ENCODE assay signal across 15 cellular contexts in the genomic region with DNA sequence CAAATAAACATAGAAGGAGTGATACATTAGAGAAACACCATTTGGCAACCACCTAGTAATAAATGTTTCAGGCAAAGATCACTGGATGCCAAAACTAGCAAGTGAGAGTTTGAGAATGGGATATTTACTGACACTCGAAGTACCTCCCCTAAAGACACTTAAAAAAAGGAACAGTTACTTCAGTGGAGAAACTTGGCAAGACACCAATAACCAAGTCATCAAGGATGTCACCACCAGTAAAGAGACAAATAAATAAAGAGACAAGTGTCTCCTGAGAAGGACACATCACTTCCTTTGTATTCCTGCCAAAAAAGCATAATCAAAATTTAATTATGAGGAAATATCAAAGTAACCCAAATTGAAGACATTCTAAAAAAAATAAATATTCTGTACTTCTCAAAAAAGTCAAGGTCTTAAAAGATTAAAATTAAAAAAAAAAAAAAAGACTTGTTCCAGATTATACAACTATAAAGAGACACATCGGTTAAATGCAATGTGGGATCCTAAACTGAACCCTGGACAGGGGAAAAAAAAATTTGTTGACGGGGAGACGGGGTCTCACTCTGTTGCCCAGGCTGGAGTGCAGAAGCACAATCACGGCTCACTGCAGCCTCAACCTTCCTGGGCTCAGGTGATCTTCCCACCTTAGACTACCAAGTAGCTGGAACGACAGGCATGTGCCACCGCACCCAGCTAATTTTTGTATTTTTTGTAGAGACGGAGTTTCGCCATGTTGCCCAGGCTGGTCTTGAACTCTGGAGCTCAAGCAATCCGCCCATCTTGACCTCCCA. TPM values are rescaled to one million over a fixed set of nuclear protein-coding genes. Genes with fewer than 3 reads are reported as not detected.
DNase-seq lines count a peak whose midpoint lies in the region; ATAC-seq, FAIRE-seq and TF ChIP-seq lines count a peak whose summit lies in the region.
"Had no signal": no experiment of that assay in that cellular context is flagged by ENCODE, and none has a peak within 500 bp of the region (broad histone marks: within the 10 kb centered on the region; RNA-seq: fewer than 3 reads in every experiment).

No MANE protein-coding gene starts in this region.

- DNase-seq in right lobe of liver (no peak), HepG2 (ENCODE audit: low spot score) (no peak), NCI-H2196 (lab: John Stamatoyannopoulos, UW; ENCODE audit: unreplicated experiment) (peak; percentile 83), fibroblast of pulmonary artery (ENCODE audit: low read depth) (peak; percentile 29), NCI-H345 treated with DMSO at 0.1 percent for 48 hours (lab: John Stamatoyannopoulos, UW; ENCODE audit: unreplicated experiment) (no peak), ureter (ENCODE audit: low spot score) (no peak)
- no peak for DNase-seq in central memory CD4-positive, alpha-beta T cell
- no peak for DNase-seq in activated CD8-positive, alpha-beta memory T cell treated with anti-CD3 and anti-CD28 coated beads for 24 hours
- DNase-seq: activated CD4-positive, CD25-positive, alpha-beta regulatory T cell; GOT3; naive B cell; SHP77 treated with DMSO at 0.1 percent for 48 hours; transverse colon had no signal

- H3K27me3 ChIP-seq in right lobe of liver, result no peaks in the 10 kb centered on the region
- H3K27me3 ChIP-seq in HepG2 (ENCODE audit: control insufficient read depth in 1 of 2, insufficient read depth in 2 of 2, low read length in 2 of 2), result no peaks in the 10 kb centered on the region
- H3K27me3 ChIP-seq: body of pancreas, transverse colon had no signal

- ATAC-seq in right lobe of liver (peak; percentile 18 to 60 (median 49)), HepG2 (no peak)
- ATAC-seq: body of pancreas had no signal

- intact Hi-C loops in right lobe of liver (cut with DNase I) (no loop called here), HepG2 (cut with micrococcal nuclease; ENCODE audit: unreplicated experiment) (no loop called here)

- no peak for FAIRE-seq in HepG2 (lab: Jason Lieb, UNC)

- 82% methylated on average over 9 of the region's 10 CpGs for WGBS in right lobe of liver (ENCODE audit: insufficient coverage, low coverage, low lambda C conversion rate, missing lambda C conversion rate)
- 96% methylated on average over 10 of the region's 10 CpGs for WGBS in HepG2 (ENCODE audit: low lambda C conversion rate)

- TF ChIP-seq EP300 in HepG2 (IDR thresholded peaks at IDR 0.05; ENCODE audit: low read depth in 2 of 2, low read length in 2 of 2) (no peak), HepG2 (CRISPR knock-in tag; IDR thresholded peaks at IDR 0.05; ENCODE audit: borderline replicate concordance) (no peak)

- BruUV-seq in HepG2 (replicated peaks; lab: Mats Ljungman, UMichigan), result no TSS peak

- H2AFZ ChIP-seq in HepG2 (ENCODE audit: low read length), result no peak overlapping the region

- CTCF ChIA-PET in HepG2 (lab: Yijun Ruan, JAX; ENCODE audit: low intra/inter-chr PET ratio, low total read pairs), result no interaction called here

- TF ChIP-seq CTCF in right lobe of liver (IDR thresholded peaks at IDR 0.05) (no peak), HepG2 (CRISPR knock-in tag; IDR thresholded peaks at IDR 0.05) (no peak), fibroblast of pulmonary artery (IDR thresholded peaks at IDR 0.05; ENCODE audit: low read length, missing control alignments) (no peak)

- peaks cover 0 to 4% (median 0%) of the 10 kb centered on the region in 4 donors for H3K36me3 ChIP-seq in right lobe of liver
- H3K36me3 ChIP-seq in HepG2 (replicated peaks in 1 of 2; ENCODE audit: control insufficient read depth in 1 of 2, insufficient read depth in 2 of 2, low read length in 2 of 2), result peaks cover 7 to 34% of the 10 kb centered on the region in 2 experiments; a peak in 4 of 5 replicates

- no peaks in the 10 kb centered on the region for H3K9me3 ChIP-seq in right lobe of liver
- no peaks in the 10 kb centered on the region for H3K9me3 ChIP-seq in HepG2 (ENCODE audit: low read length)
- H3K9me3 ChIP-seq: body of pancreas, transverse colon had no signal

- H3K27ac ChIP-seq in right lobe of liver, result no peak overlapping the region
- H3K27ac ChIP-seq in HepG2 (ENCODE audit: extremely low read length, insufficient read depth, low read length), result no peak overlapping the region
- H3K27ac ChIP-seq: body of pancreas, skin epidermis, transverse colon had no signal

- H3K4me1 ChIP-seq in right lobe of liver (peaks cover 0 to 4% (median 2%) of the 10 kb centered on the region in 4 donors), HepG2 (ENCODE audit: insufficient read depth, low read length) (peaks cover 23% of the 10 kb centered on the region)
- H3K4me1 ChIP-seq: body of pancreas, transverse colon had no signal

- H3K4me2 ChIP-seq in HepG2 (ENCODE audit: low read depth, low read length), result no peak overlapping the region

- in situ Hi-C loops in HepG2 (cut with HindIII; ENCODE audit: extremely low pct_ligation_motif_present, low pct_unique_long_range_greater_than_20kb), result no loop called here

- no peak for TF ChIP-seq POLR2A in right lobe of liver (IDR thresholded peaks at IDR 0.05)
- TF ChIP-seq POLR2A in HepG2 (IDR thresholded peaks at IDR 0.05; ENCODE audit: insufficient read depth in 1 of 2, low read depth in 2 of 2, low read length in 2 of 2), result no peak

- H3K4me3 ChIP-seq in right lobe of liver, result no peak overlapping the region
- H3K4me3 ChIP-seq in HepG2 (replicated peaks in 1 of 3; ENCODE audit: insufficient read depth in 1 of 3, low read depth in 2 of 3, low read length in 3 of 3), result no peak overlapping the region
- no peak overlapping the region for H3K4me3 ChIP-seq in fibroblast of pulmonary artery (replicated peaks; ENCODE audit: low read depth, low read length)
- H3K4me3 ChIP-seq: body of pancreas, skin epidermis, transverse colon had no signal

- POLR2A ChIA-PET in HepG2 (lab: Yijun Ruan, JAX), result no interaction called here

- H4K20me1 ChIP-seq in HepG2 (ENCODE audit: insufficient read depth, low read length), result no peaks in the 10 kb centered on the region

- H3K79me2 ChIP-seq in HepG2 (ENCODE audit: insufficient read depth, low read length), result no peaks in the 10 kb centered on the region

- H3K9ac ChIP-seq in HepG2 (ENCODE audit: insufficient read depth, low read depth, low read length), result no peak overlapping the region

- TF ChIP-seq RAD21 in HepG2 (CRISPR knock-in tag; IDR thresholded peaks at IDR 0.05), result no peak

RNA-seq across cellular contexts. Expression of gene TM7SF3, which starts 26.4 kb away (rescaled TPM):
- total RNA-seq in right lobe of liver (10 to 100 TPM; 38.4 to 75.1 (median 62.8) TPM), HepG2 (2016; rRNA removed; fragmentation: Illumina TruSeq; extraction: Trizol) (94.4 and 116 TPM in 2 replicates), ureter (92.9 TPM)
- total RNA-seq in HepG2 (2016; cell fraction: cytosol; rRNA removed; fragmentation: Illumina TruSeq; extraction: Trizol; ENCODE audit: low read depth), result 60.4 and 62.2 TPM in 2 replicates
- total RNA-seq in HepG2 (2016; cell fraction: insoluble cytoplasmic fraction; rRNA removed; fragmentation: Illumina TruSeq; extraction: Trizol), result 97.5 and 107 TPM in 2 replicates
- 107 and 119 TPM in 2 replicates for total RNA-seq in HepG2 (2016; cell fraction: membrane; rRNA removed; fragmentation: Illumina TruSeq; extraction: Trizol)
- 83.7 and 117 TPM in 2 replicates for total RNA-seq in HepG2 (2016; cell fraction: nucleus; rRNA removed; fragmentation: Illumina TruSeq; extraction: Trizol)
- 92.4 and 142 TPM in 2 replicates for polyA plus RNA-seq in HepG2 (2011; rRNA removed)
- 69.7 and 91.0 TPM in 2 replicates for polyA plus RNA-seq in HepG2 (2011; cell fraction: cytosol; rRNA removed)
- polyA plus RNA-seq in HepG2 (2011; cell fraction: nucleus; rRNA removed), result 57.6 and 67.7 TPM in 2 replicates
- 42.4 and 42.9 TPM in 2 replicates for polyA plus RNA-seq in HepG2 (2012)
- polyA plus RNA-seq in HepG2 (2016; cell fraction: cytosol; fragmentation: Illumina TruSeq; extraction: Trizol; ENCODE audit: low read depth), result 50.6 and 52.5 TPM in 2 replicates
- polyA plus RNA-seq in HepG2 (2016; cell fraction: insoluble cytoplasmic fraction; fragmentation: Illumina TruSeq; extraction: Trizol; ENCODE audit: low read depth), result 80.7 TPM in 2 replicates
- polyA plus RNA-seq in HepG2 (2016; cell fraction: membrane; fragmentation: Illumina TruSeq; extraction: Trizol; ENCODE audit: low read depth), result 85.7 and 89.6 TPM in 2 replicates
- polyA plus RNA-seq in HepG2 (2016; cell fraction: nucleus; fragmentation: Illumina TruSeq; extraction: Trizol; ENCODE audit: insufficient read depth, low read depth), result 126 and 139 TPM in 2 replicates
- polyA minus RNA-seq in HepG2 (2011; rRNA and poly(A)+ RNA removed; ENCODE audit: low replicate concordance), result 371 and 424 TPM in 2 replicates
- polyA minus RNA-seq in HepG2 (2011; cell fraction: cytosol; rRNA and poly(A)+ RNA removed), result 81.5 and 87.6 TPM in 2 replicates
- 59.6 and 73.8 TPM in 2 replicates for polyA minus RNA-seq in HepG2 (2011; cell fraction: nucleus; rRNA and poly(A)+ RNA removed)

RNA-seq across cellular contexts. Expression of gene MED21, which starts 34.5 kb away (rescaled TPM):
- 10 to 100 TPM; 14.7 to 26.8 (median 20.6) TPM for total RNA-seq in right lobe of liver
- total RNA-seq in HepG2 (2016; rRNA removed; fragmentation: Illumina TruSeq; extraction: Trizol), result 34.1 and 56.0 TPM in 2 replicates
- 9.5 and 9.8 TPM in 2 replicates for total RNA-seq in HepG2 (2016; cell fraction: cytosol; rRNA removed; fragmentation: Illumina TruSeq; extraction: Trizol; ENCODE audit: low read depth)
- total RNA-seq in HepG2 (2016; cell fraction: insoluble cytoplasmic fraction; rRNA removed; fragmentation: Illumina TruSeq; extraction: Trizol), result 33.2 and 54.7 TPM in 2 replicates
- 17.7 and 22.0 TPM in 2 replicates for total RNA-seq in HepG2 (2016; cell fraction: membrane; rRNA removed; fragmentation: Illumina TruSeq; extraction: Trizol)
- 27.3 and 28.4 TPM in 2 replicates for total RNA-seq in HepG2 (2016; cell fraction: nucleus; rRNA removed; fragmentation: Illumina TruSeq; extraction: Trizol)
- 19.2 and 19.4 TPM in 2 replicates for polyA plus RNA-seq in HepG2 (2011; rRNA removed)
- 9.1 and 13.2 TPM in 2 replicates for polyA plus RNA-seq in HepG2 (2011; cell fraction: cytosol; rRNA removed)
- polyA plus RNA-seq in HepG2 (2011; cell fraction: nucleus; rRNA removed), result 5.1 and 9.1 TPM in 2 replicates
- polyA plus RNA-seq in HepG2 (2012), result 19.9 and 21.5 TPM in 2 replicates
- polyA plus RNA-seq in HepG2 (2016; cell fraction: cytosol; fragmentation: Illumina TruSeq; extraction: Trizol; ENCODE audit: low read depth), result 5.8 and 7.0 TPM in 2 replicates
- polyA plus RNA-seq in HepG2 (2016; cell fraction: insoluble cytoplasmic fraction; fragmentation: Illumina TruSeq; extraction: Trizol; ENCODE audit: low read depth), result 44.5 and 48.7 TPM in 2 replicates
- polyA plus RNA-seq in HepG2 (2016; cell fraction: membrane; fragmentation: Illumina TruSeq; extraction: Trizol; ENCODE audit: low read depth), result 13.2 and 14.0 TPM in 2 replicates
- 17.9 and 18.9 TPM in 2 replicates for polyA plus RNA-seq in HepG2 (2016; cell fraction: nucleus; fragmentation: Illumina TruSeq; extraction: Trizol; ENCODE audit: insufficient read depth, low read depth)
- 33.8 and 105 TPM in 2 replicates for polyA minus RNA-seq in HepG2 (2011; rRNA and poly(A)+ RNA removed; ENCODE audit: low replicate concordance)
- 24.2 and 29.0 TPM in 2 replicates for polyA minus RNA-seq in HepG2 (2011; cell fraction: cytosol; rRNA and poly(A)+ RNA removed)
- 38.4 and 40.3 TPM in 2 replicates for polyA minus RNA-seq in HepG2 (2011; cell fraction: nucleus; rRNA and poly(A)+ RNA removed)
- 60.7 TPM for total RNA-seq in ureter

RNA-seq across cellular contexts. Expression of gene FGFR1OP2, which starts 49.6 kb away (rescaled TPM):
- total RNA-seq in right lobe of liver (10 to 100 TPM; 13.3 to 29.6 (median 20.1) TPM), HepG2 (2016; rRNA removed; fragmentation: Illumina TruSeq; extraction: Trizol) (38.1 and 47.3 TPM in 2 replicates), ureter (36.5 TPM)
- 74.9 and 87.6 TPM in 2 replicates for total RNA-seq in HepG2 (2016; cell fraction: cytosol; rRNA removed; fragmentation: Illumina TruSeq; extraction: Trizol; ENCODE audit: low read depth)
- 40.6 and 49.8 TPM in 2 replicates for total RNA-seq in HepG2 (2016; cell fraction: insoluble cytoplasmic fraction; rRNA removed; fragmentation: Illumina TruSeq; extraction: Trizol)
- total RNA-seq in HepG2 (2016; cell fraction: membrane; rRNA removed; fragmentation: Illumina TruSeq; extraction: Trizol), result 69.6 and 77.6 TPM in 2 replicates
- 22.8 and 26.2 TPM in 2 replicates for total RNA-seq in HepG2 (2016; cell fraction: nucleus; rRNA removed; fragmentation: Illumina TruSeq; extraction: Trizol)
- 16.7 and 18.3 TPM in 2 replicates for polyA plus RNA-seq in HepG2 (2011; rRNA removed)
- 12.5 and 15.9 TPM in 2 replicates for polyA plus RNA-seq in HepG2 (2011; cell fraction: cytosol; rRNA removed)
- 13.7 and 17.5 TPM in 2 replicates for polyA plus RNA-seq in HepG2 (2011; cell fraction: nucleus; rRNA removed)
- 24.1 and 27.9 TPM in 2 replicates for polyA plus RNA-seq in HepG2 (2012)
- polyA plus RNA-seq in HepG2 (2016; cell fraction: cytosol; fragmentation: Illumina TruSeq; extraction: Trizol; ENCODE audit: low read depth), result 93.1 and 127 TPM in 2 replicates
- 47.7 and 50.5 TPM in 2 replicates for polyA plus RNA-seq in HepG2 (2016; cell fraction: insoluble cytoplasmic fraction; fragmentation: Illumina TruSeq; extraction: Trizol; ENCODE audit: low read depth)
- 64.2 and 76.0 TPM in 2 replicates for polyA plus RNA-seq in HepG2 (2016; cell fraction: membrane; fragmentation: Illumina TruSeq; extraction: Trizol; ENCODE audit: low read depth)
- 34.1 and 35.2 TPM in 2 replicates for polyA plus RNA-seq in HepG2 (2016; cell fraction: nucleus; fragmentation: Illumina TruSeq; extraction: Trizol; ENCODE audit: insufficient read depth, low read depth)
- polyA minus RNA-seq in HepG2 (2011; rRNA and poly(A)+ RNA removed; ENCODE audit: low replicate concordance), result 9.1 and 14.6 TPM in 2 replicates
- 16.0 and 17.1 TPM in 2 replicates for polyA minus RNA-seq in HepG2 (2011; cell fraction: cytosol; rRNA and poly(A)+ RNA removed)
- 42.7 and 50.1 TPM in 2 replicates for polyA minus RNA-seq in HepG2 (2011; cell fraction: nucleus; rRNA and poly(A)+ RNA removed)

RNA-seq across cellular contexts. Expression of gene INTS13, which starts 50.0 kb away (rescaled TPM):
- 10 to 100 TPM in 2 of 6 experiments, 1 to 10 TPM in 4; 6.2 to 17.2 (median 9.1) TPM for total RNA-seq in right lobe of liver
- total RNA-seq in HepG2 (2016; rRNA removed; fragmentation: Illumina TruSeq; extraction: Trizol), result 43.7 and 62.3 TPM in 2 replicates
- 15.8 and 15.9 TPM in 2 replicates for total RNA-seq in HepG2 (2016; cell fraction: cytosol; rRNA removed; fragmentation: Illumina TruSeq; extraction: Trizol; ENCODE audit: low read depth)
- 47.2 and 64.6 TPM in 2 replicates for total RNA-seq in HepG2 (2016; cell fraction: insoluble cytoplasmic fraction; rRNA removed; fragmentation: Illumina TruSeq; extraction: Trizol)
- 27.4 and 28.5 TPM in 2 replicates for total RNA-seq in HepG2 (2016; cell fraction: membrane; rRNA removed; fragmentation: Illumina TruSeq; extraction: Trizol)
- total RNA-seq in HepG2 (2016; cell fraction: nucleus; rRNA removed; fragmentation: Illumina TruSeq; extraction: Trizol), result 28.7 and 30.6 TPM in 2 replicates
- polyA plus RNA-seq in HepG2 (2011; rRNA removed), result 11.4 and 16.3 TPM in 2 replicates
- 4.8 and 7.6 TPM in 2 replicates for polyA plus RNA-seq in HepG2 (2011; cell fraction: cytosol; rRNA removed)
- 5.5 and 7.5 TPM in 2 replicates for polyA plus RNA-seq in HepG2 (2011; cell fraction: nucleus; rRNA removed)
- 20.3 and 21.4 TPM in 2 replicates for polyA plus RNA-seq in HepG2 (2012)
- 6.9 and 8.4 TPM in 2 replicates for polyA plus RNA-seq in HepG2 (2016; cell fraction: cytosol; fragmentation: Illumina TruSeq; extraction: Trizol; ENCODE audit: low read depth)
- polyA plus RNA-seq in HepG2 (2016; cell fraction: insoluble cytoplasmic fraction; fragmentation: Illumina TruSeq; extraction: Trizol; ENCODE audit: low read depth), result 56.6 and 67.3 TPM in 2 replicates
- polyA plus RNA-seq in HepG2 (2016; cell fraction: membrane; fragmentation: Illumina TruSeq; extraction: Trizol; ENCODE audit: low read depth), result 19.7 and 20.4 TPM in 2 replicates
- polyA plus RNA-seq in HepG2 (2016; cell fraction: nucleus; fragmentation: Illumina TruSeq; extraction: Trizol; ENCODE audit: insufficient read depth, low read depth), result 33.4 and 38.6 TPM in 2 replicates
- 13.8 and 31.5 TPM in 2 replicates for polyA minus RNA-seq in HepG2 (2011; rRNA and poly(A)+ RNA removed; ENCODE audit: low replicate concordance)
- polyA minus RNA-seq in HepG2 (2011; cell fraction: cytosol; rRNA and poly(A)+ RNA removed), result 21.8 and 31.2 TPM in 2 replicates
- 34.6 TPM in 2 replicates for polyA minus RNA-seq in HepG2 (2011; cell fraction: nucleus; rRNA and poly(A)+ RNA removed)
- 19.6 TPM for total RNA-seq in ureter

Comparison
In these comparisons a context has a peak if more than half of its experiments do, and no peak if none do; other contexts are left out.
1. DNase-seq: peak in NCI-H2196 (single experiment) and fibroblast of pulmonary artery (single experiment); none in right lobe of liver (0 of 3), HepG2 (single experiment), NCI-H345 treated with DMSO at 0.1 percent for 48 hours (single experiment), central memory CD4-positive, alpha-beta T cell (single experiment), ureter (single experiment) and activated CD8-positive, alpha-beta memory T cell treated with anti-CD3 and anti-CD28 coated beads for 24 hours (single experiment).